Comparison of ENCODE assay signal across 8 cellular contexts in genomic region chr20:59010995-59011873, GRCh38. TPM values are rescaled to one million over a fixed set of nuclear protein-coding genes. Genes with fewer than 3 reads are reported as not detected.
A peak's percentile ranks its signal among the peaks of the same experiment; 100 is the strongest.
DNase-seq lines count a peak whose midpoint lies in the region; ATAC-seq lines count a peak whose summit lies in the region.

No MANE protein-coding gene starts in this region.

- ATAC-seq in HG03521 (IDR thresholded peaks at IDR 0.05; ENCODE audit: unreplicated experiment) (no peak), GM18517 (IDR thresholded peaks at IDR 0.05; ENCODE audit: unreplicated experiment) (no peak)

- H3K27ac ChIP-seq in epithelial cell of prostate = peak overlapping the region; percentile 67

- peak; percentile 18 for DNase-seq in D341Med (ENCODE audit: low spot score)
- peak; percentile 99 for DNase-seq in RPMI7951 (ENCODE audit: low read depth)
- peak; percentile 27 for DNase-seq in epithelial cell of prostate (ENCODE audit: low read depth, low spot score)
- DNase-seq in non-pigmented ciliary epithelial cell (ENCODE audit: low read depth) = peak; percentile 65
- DNase-seq in stimulated activated CD4-positive, alpha-beta T cell treated with anti-CD3 and anti-CD28 coated beads, Interleukin-12 subunit alpha, Interleukin-12 subunit beta, amount 100 ng/mL, for 4 hours = no peak
- no peak for DNase-seq in NOMO-1 treated with DMSO at 0.1 percent for 48 hours (lab: John Stamatoyannopoulos, UW; ENCODE audit: unreplicated experiment)

RNA-seq across cellular contexts. Expression of gene CTSZ, which starts 4.2 kb away (rescaled TPM):
- total RNA-seq in RPMI7951 (2014; rRNA removed; shearing (Covaris generic)) = 385 and 586 TPM in 2 replicates

RNA-seq across cellular contexts. Expression of gene TUBB1, which starts 8.0 kb away (rescaled TPM):
- total RNA-seq in RPMI7951 (2014; rRNA removed; shearing (Covaris generic)) = 0.12 and 0.20 TPM in 2 replicates

RNA-seq across cellular contexts. Expression of gene ATP5F1E, which starts 20.9 kb away (rescaled TPM):
- 124 and 138 TPM in 2 replicates for total RNA-seq in RPMI7951 (2014; rRNA removed; shearing (Covaris generic))

RNA-seq across cellular contexts. Expression of gene NELFCD, which starts 30.2 kb away (rescaled TPM):
- total RNA-seq in RPMI7951 (2014; rRNA removed; shearing (Covaris generic)) = 82.8 and 87.3 TPM in 2 replicates

RNA-seq across cellular contexts. Expression of gene PRELID3B, which starts 31.4 kb away (rescaled TPM):
- 142 and 168 TPM in 2 replicates for total RNA-seq in RPMI7951 (2014; rRNA removed; shearing (Covaris generic))

Comparison
In these comparisons a context has a peak if more than half of its experiments do, and no peak if none do; other contexts are left out.
1. DNase-seq: peak in D341Med (single experiment), RPMI7951 (single experiment), epithelial cell of prostate (single experiment) and non-pigmented ciliary epithelial cell (single experiment); none in stimulated activated CD4-positive, alpha-beta T cell treated with anti-CD3 and anti-CD28 coated beads, Interleukin-12 subunit alpha, Interleukin-12 subunit beta, amount 100 ng/mL, for 4 hours (single experiment) and NOMO-1 treated with DMSO at 0.1 percent for 48 hours (single experiment).